In genomic region chr5:79842006-79842881, GRCh38 we compare ENCODE assay signal across 23 cellular contexts.
DNase-seq lines count a peak whose midpoint lies in the region; ATAC-seq, FAIRE-seq and TF ChIP-seq lines count a peak whose summit lies in the region.
"Had no signal": no experiment of that assay in that cellular context is flagged by ENCODE, and none has a peak within 500 bp of the region (broad histone marks: within the 10 kb centered on the region; RNA-seq: fewer than 3 reads in every experiment).

No MANE protein-coding gene starts in this region.

- peak; percentile 77 for DNase-seq in SK-N-DZ (ENCODE audit: low spot score)
- peak; percentile 2 to 81 for DNase-seq in lower leg skin (ENCODE audit: low spot score in 2 of 2)
- peak; percentile 65 for DNase-seq in osteocyte (ENCODE audit: extremely low spot score, unreplicated experiment)
- no peak for DNase-seq in LoVo (ENCODE audit: low spot score)
- DNase-seq in HepG2 (ENCODE audit: low spot score), result no peak
- DNase-seq: DMS153; DND-41; NCI-H1092 treated with DMSO at 0.1 percent for 48 hours; NCI-H1436; NCI-H1930; NCI-H2107; NCI-H524; NCI-H748 treated with DMSO at 0.1 percent for 48 hours; NK-92 treated with Interleukin-12 subunit alpha and Interleukin-12 subunit beta, amount 100 ng/mL, for 24 hours; PC-3 had no signal

- peaks cover 0 to 26% (median 15%) of the 10 kb centered on the region in 10 experiments; a peak in 16 of 20 replicates for H3K4me1 ChIP-seq in BLaER1 treated with 17β-estradiol and CSF1 and Interleukin-3, amounts not matched to agents 10 nM and 100 nM
- no peaks in the 10 kb centered on the region for H3K4me1 ChIP-seq in HepG2 (ENCODE audit: insufficient read depth, low read length)

- FAIRE-seq in HepG2 (lab: Jason Lieb, UNC), result no peak
- FAIRE-seq: GM12892, GM18507, H54 had no signal

- no peak overlapping the region for H3K4me3 Mint-ChIP-seq in osteocyte (ENCODE audit: unreplicated experiment)
- H3K4me3 Mint-ChIP-seq: B cell had no signal

- TF ChIP-seq RAD21 in HepG2 (CRISPR knock-in tag; IDR thresholded peaks at IDR 0.05), result no peak

- no peak overlapping the region for H3K9ac ChIP-seq in BLaER1 treated with 17β-estradiol and CSF1 and Interleukin-3, amounts not matched to agents 10 nM and 100 nM
- H3K9ac ChIP-seq in HepG2 (ENCODE audit: insufficient read depth, low read depth, low read length), result no peak overlapping the region

- H3K4me2 ChIP-seq in BLaER1 treated with 17β-estradiol and CSF1 and Interleukin-3, amounts not matched to agents 10 nM and 100 nM, result peak overlapping the region in 8 of 11 experiments; percentile 39 to 74 (median 54); a peak in 16 of 22 replicates
- H3K4me2 ChIP-seq in HepG2 (ENCODE audit: low read depth, low read length), result no peak overlapping the region

- POLR2A ChIA-PET in HepG2 (lab: Yijun Ruan, JAX), result no interaction called here

- no TSS peak for BruUV-seq in HepG2 (replicated peaks; lab: Mats Ljungman, UMichigan)

- H3K9me3 Mint-ChIP-seq in osteocyte (ENCODE audit: unreplicated experiment), result no peaks in the 10 kb centered on the region

- H3K36me3 Mint-ChIP-seq in osteocyte (ENCODE audit: unreplicated experiment), result no peaks in the 10 kb centered on the region

- no peak overlapping the region for H3K27ac ChIP-seq in BLaER1 treated with 17β-estradiol and CSF1 and Interleukin-3, amounts not matched to agents 10 nM and 100 nM
- no peak overlapping the region for H3K27ac ChIP-seq in HepG2 (ENCODE audit: extremely low read length, insufficient read depth, low read length)
- H3K27ac ChIP-seq: HL-60 had no signal

- H2AFZ ChIP-seq in HepG2 (ENCODE audit: low read length), result no peak overlapping the region

- no peaks in the 10 kb centered on the region for H3K36me3 ChIP-seq in BLaER1 treated with 17β-estradiol and CSF1 and Interleukin-3, amounts not matched to agents 10 nM and 100 nM
- no peaks in the 10 kb centered on the region for H3K36me3 ChIP-seq in HepG2 (replicated peaks in 1 of 2; ENCODE audit: control insufficient read depth in 1 of 2, insufficient read depth in 2 of 2, low read length in 2 of 2)

- no peaks in the 10 kb centered on the region for H3K4me1 Mint-ChIP-seq in osteocyte (ENCODE audit: unreplicated experiment)
- H3K4me1 Mint-ChIP-seq: B cell had no signal

- CTCF ChIA-PET in HepG2 (lab: Yijun Ruan, JAX; ENCODE audit: low intra/inter-chr PET ratio, low total read pairs), result no interaction called here

- no peak for ATAC-seq in HepG2
- ATAC-seq in GM18498 (IDR thresholded peaks at IDR 0.05; ENCODE audit: unreplicated experiment), result no peak
- ATAC-seq: PC-3, SK-N-SH treated with all-trans-retinoic acid at 6 μM for 48 hours had no signal

- TF ChIP-seq CTCF in lower leg skin (IDR thresholded peaks at IDR 0.05) (no peak), osteocyte (IDR thresholded peaks at IDR 0.05) (no peak), HepG2 (CRISPR knock-in tag; IDR thresholded peaks at IDR 0.05) (no peak)

- H3K79me2 ChIP-seq in HepG2 (ENCODE audit: insufficient read depth, low read length), result no peaks in the 10 kb centered on the region

- no peaks in the 10 kb centered on the region for H3K27me3 ChIP-seq in BLaER1 treated with 17β-estradiol and CSF1 and Interleukin-3, amounts not matched to agents 10 nM and 100 nM
- peaks cover 6 to 39% of the 10 kb centered on the region in 2 experiments; a peak in 2 of 5 replicates for H3K27me3 ChIP-seq in HepG2 (ENCODE audit: control insufficient read depth in 1 of 2, insufficient read depth in 2 of 2, low read length in 2 of 2)

- intact Hi-C loops in lower leg skin (cut with DNase I; ENCODE audit: low total_unique reads), result no loop called here
- intact Hi-C loops in HepG2 (cut with micrococcal nuclease; ENCODE audit: unreplicated experiment), result no loop called here

- WGBS in lower leg skin, 2 donors, result 72 to 81% methylated on average over 12 of the region's 12 CpGs
- WGBS in HepG2 (ENCODE audit: low lambda C conversion rate), result 68% methylated on average over 11 of the region's 12 CpGs

- TF ChIP-seq POLR2A in lower leg skin (IDR thresholded peaks at IDR 0.05) (no peak), HepG2 (IDR thresholded peaks at IDR 0.05; ENCODE audit: insufficient read depth in 1 of 2, low read depth in 2 of 2, low read length in 2 of 2) (no peak)

- peaks cover 0 to 9% (median 0%) of the 10 kb centered on the region in 11 experiments; a peak in 3 of 22 replicates for H3K9me3 ChIP-seq in BLaER1 treated with 17β-estradiol and CSF1 and Interleukin-3, amounts not matched to agents 10 nM and 100 nM (replicated peaks in 1 of 11)
- no peaks in the 10 kb centered on the region for H3K9me3 ChIP-seq in HepG2 (ENCODE audit: low read length)

- no peaks in the 10 kb centered on the region for H4K20me1 ChIP-seq in BLaER1 treated with 17β-estradiol and CSF1 and Interleukin-3, amounts not matched to agents 10 nM and 100 nM
- no peaks in the 10 kb centered on the region for H4K20me1 ChIP-seq in HepG2 (ENCODE audit: insufficient read depth, low read length)

- peaks cover 16% of the 10 kb centered on the region for H3K27me3 Mint-ChIP-seq in osteocyte (ENCODE audit: unreplicated experiment)

- no peak overlapping the region for H3K27ac Mint-ChIP-seq in osteocyte (ENCODE audit: unreplicated experiment)
- H3K27ac Mint-ChIP-seq: B cell had no signal

- TF ChIP-seq EP300 in HepG2 (IDR thresholded peaks at IDR 0.05; ENCODE audit: low read depth in 2 of 2, low read length in 2 of 2) (no peak), HepG2 (CRISPR knock-in tag; IDR thresholded peaks at IDR 0.05; ENCODE audit: borderline replicate concordance) (no peak)

- in situ Hi-C loops in HepG2 (cut with HindIII; ENCODE audit: extremely low pct_ligation_motif_present, low pct_unique_long_range_greater_than_20kb), result no loop called here

- H3K4me3 ChIP-seq in BLaER1 treated with 17β-estradiol and CSF1 and Interleukin-3, amounts not matched to agents 10 nM and 100 nM, result no peak overlapping the region
- H3K4me3 ChIP-seq in lower leg skin (ENCODE audit: low read depth, poor library complexity, severe bottlenecking), result no peak overlapping the region
- H3K4me3 ChIP-seq in HepG2 (replicated peaks in 1 of 3; ENCODE audit: insufficient read depth in 1 of 3, low read depth in 2 of 3, low read length in 3 of 3), result no peak overlapping the region

TF ChIP-seq in HepG2, 621 proteins besides CTCF, POLR2A, EP300 and RAD21:
- TF ChIP-seq CHCHD3 (CRISPR knock-in tag; IDR thresholded peaks at IDR 0.05) (no peak), HMG20A (CRISPR knock-in tag; IDR thresholded peaks at IDR 0.05; ENCODE audit: borderline replicate concordance) (no peak), HNRNPK (IDR thresholded peaks at IDR 0.05; ENCODE audit: low read depth, low read length, poor library complexity, severe bottlenecking) (no peak), ZNF441 (CRISPR knock-in tag; IDR thresholded peaks at IDR 0.05; ENCODE audit: borderline replicate concordance) (no peak), HMG20B (CRISPR knock-in tag; conservative IDR thresholded peaks at IDR 0.05) (no peak)

Comparison
In these comparisons a context has a peak if more than half of its experiments do, and no peak if none do; other contexts are left out.
1. DNase-seq: peak in SK-N-DZ (single experiment), lower leg skin (2 of 2) and osteocyte (single experiment); none in LoVo (single experiment) and HepG2 (single experiment).